Comparison of ENCODE assay signal across 8 cellular contexts in the genomic region with DNA sequence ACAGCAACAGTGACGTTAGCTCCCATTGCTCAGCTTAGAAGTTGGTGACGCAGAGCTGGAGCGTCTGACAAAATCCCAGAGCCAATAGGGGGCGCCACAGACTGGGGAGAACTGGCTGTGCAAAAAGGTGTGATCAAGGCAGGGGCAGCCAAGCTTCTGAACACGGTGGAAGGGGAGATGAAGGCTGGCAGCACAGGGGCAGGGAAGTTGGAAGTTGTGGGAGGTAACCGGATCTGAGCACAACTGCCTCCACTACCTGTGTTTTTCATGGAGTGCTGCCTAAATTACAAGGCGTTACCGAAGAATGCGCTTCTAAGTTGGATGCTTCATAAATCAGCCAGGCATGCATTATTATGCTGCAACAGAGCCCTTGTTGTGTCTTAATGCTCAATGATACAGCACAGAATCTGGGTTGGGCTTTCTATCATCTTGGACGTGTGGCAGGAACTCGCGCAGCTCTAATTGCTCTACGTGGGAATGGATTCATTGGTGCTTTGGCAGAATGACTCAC.
DNase-seq lines count a peak whose midpoint lies in the region; ATAC-seq lines count a peak whose summit lies in the region.

No MANE protein-coding gene starts in this region.

- H3K4me3 ChIP-seq in Karpas-422 (ENCODE audit: low read length) (no peak overlapping the region), adipocyte (ENCODE audit: low read length) (no peak overlapping the region)

- H3K4me2 ChIP-seq in Karpas-422 (ENCODE audit: low read depth, low read length, poor library complexity, severe bottlenecking), result no peak overlapping the region

- DNase-seq in GM03348 (ENCODE audit: low spot score), result peak; percentile 26
- DNase-seq in Karpas-422, result peak; percentile 88
- DNase-seq in adipocyte (ENCODE audit: low read depth), result peak; percentile 63
- DNase-seq in left kidney (ENCODE audit: low read depth, low spot score), result peak; percentile 95

- H2AFZ ChIP-seq in Karpas-422 (ENCODE audit: low read length), result no peak overlapping the region

- no peaks in the 10 kb centered on the region for H3K79me2 ChIP-seq in Karpas-422 (ENCODE audit: low read length)

- no peaks in the 10 kb centered on the region for H4K20me1 ChIP-seq in Karpas-422 (ENCODE audit: insufficient read depth, low read depth, low read length)

- no peaks in the 10 kb centered on the region for H3K9me3 ChIP-seq in Karpas-422 (ENCODE audit: low read length)
- H3K9me3 ChIP-seq in adipocyte (ENCODE audit: control insufficient read depth, low read length), result no peaks in the 10 kb centered on the region

- H3K36me3 ChIP-seq in Karpas-422 (ENCODE audit: insufficient read depth, low read length) (no peaks in the 10 kb centered on the region), adipocyte (ENCODE audit: control insufficient read depth, insufficient read depth, low read length, severe bottlenecking) (no peaks in the 10 kb centered on the region)

- ATAC-seq in GM19467 (IDR thresholded peaks at IDR 0.05; ENCODE audit: unreplicated experiment) (no peak), HG03460 (IDR thresholded peaks at IDR 0.05; ENCODE audit: unreplicated experiment) (no peak), HG03135 (IDR thresholded peaks at IDR 0.05; ENCODE audit: unreplicated experiment) (no peak), HG03521 (IDR thresholded peaks at IDR 0.05; ENCODE audit: unreplicated experiment) (no peak)

- no peaks in the 10 kb centered on the region for H3K27me3 ChIP-seq in Karpas-422 (ENCODE audit: low read length)
- no peaks in the 10 kb centered on the region for H3K27me3 ChIP-seq in adipocyte (replicated peaks; ENCODE audit: control insufficient read depth, insufficient read depth, low read length)

- no peaks in the 10 kb centered on the region for H3K9me2 ChIP-seq in Karpas-422 (replicated peaks; ENCODE audit: insufficient read depth, low read length)

- H3K4me1 ChIP-seq in Karpas-422 (ENCODE audit: low read length), result peaks cover 10% of the 10 kb centered on the region
- peaks cover 41% of the 10 kb centered on the region for H3K4me1 ChIP-seq in adipocyte (ENCODE audit: control insufficient read depth, insufficient read depth, low read length)

- no peak overlapping the region for H3K27ac ChIP-seq in Karpas-422 (ENCODE audit: low read length)

- H3K9ac ChIP-seq in Karpas-422 (ENCODE audit: low read length) (no peak overlapping the region), adipocyte (ENCODE audit: low read length) (no peak overlapping the region)

Comparison
In these comparisons a context has a peak if more than half of its experiments do, and no peak if none do; other contexts are left out.
1. DNase-seq: peak in every context shown above with its lines; median percentile 95 in left kidney; 88 in Karpas-422; 63 in adipocyte; 26 in GM03348.